9 cellular contexts compared by ENCODE assay signal in the genomic region with DNA sequence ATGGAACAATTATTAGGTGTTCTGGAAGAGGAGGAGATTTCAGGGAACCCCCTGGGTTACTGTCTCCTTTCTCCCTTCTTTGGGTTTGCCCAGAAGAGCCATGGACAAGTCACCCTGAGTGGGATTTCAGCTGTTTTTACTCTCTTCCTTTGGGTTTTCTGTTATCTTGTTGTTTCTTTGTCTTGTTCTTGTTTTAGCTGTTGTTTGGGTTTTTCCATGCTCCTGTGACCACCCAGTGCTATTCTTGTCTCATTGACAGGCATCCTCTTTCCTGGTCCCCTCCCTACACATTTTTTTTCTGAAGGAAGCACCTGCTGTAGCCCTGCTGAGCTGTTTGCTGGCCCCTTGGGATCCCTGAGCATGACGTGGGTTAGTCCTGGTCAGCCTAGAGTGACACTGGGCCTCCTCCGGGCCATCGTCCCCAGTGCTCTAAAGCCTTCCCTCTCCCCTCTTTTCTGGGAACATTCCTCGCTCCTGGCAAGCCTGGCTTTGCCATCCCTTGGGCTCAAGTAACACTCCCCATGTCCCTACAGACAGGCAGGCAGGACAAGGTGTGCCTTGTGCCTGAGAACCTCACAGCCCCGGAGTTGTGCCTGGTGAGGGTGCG. TPM values are rescaled to one million over a fixed set of nuclear protein-coding genes. Genes with fewer than 3 reads are reported as not detected.
A peak's percentile ranks its signal among the peaks of the same experiment; 100 is the strongest.
DNase-seq lines count a peak whose midpoint lies in the region; ATAC-seq and FAIRE-seq lines count a peak whose summit lies in the region.
"Had no signal": no experiment of that assay in that cellular context is flagged by ENCODE, and none has a peak within 500 bp of the region (broad histone marks: within the 10 kb centered on the region; RNA-seq: fewer than 3 reads in every experiment).

No MANE protein-coding gene starts in this region.

- H3K4me1 Mint-ChIP-seq in T-helper 2 cell treated with Interferon-gamma antibody and Interleukin-4, amounts not matched to agents 5 μg/mL and 100 μg/mL, for 36 hours (ENCODE audit: low read depth), result peaks cover 10% of the 10 kb centered on the region

- no peaks in the 10 kb centered on the region for H3K27me3 ChIP-seq in small intestine (ENCODE audit: control insufficient read depth in 2 of 2, insufficient read depth in 2 of 2, low read length in 2 of 2)

- H3K36me3 Mint-ChIP-seq in T-helper 2 cell treated with Interferon-gamma antibody and Interleukin-4, amounts not matched to agents 5 μg/mL and 100 μg/mL, for 36 hours (ENCODE audit: low read depth), result peaks cover 2% of the 10 kb centered on the region

- H3K9me3 Mint-ChIP-seq in T-helper 2 cell treated with Interferon-gamma antibody and Interleukin-4, amounts not matched to agents 5 μg/mL and 100 μg/mL, for 36 hours, result no peaks in the 10 kb centered on the region
- H3K9me3 Mint-ChIP-seq: activated T-cell treated with anti-CD3 and anti-CD28 coated beads, Interleukin-2, amount 50 U/mL, for 4 hours had no signal

- H3K4me1 ChIP-seq in small intestine (ENCODE audit: control insufficient read depth in 2 of 2, insufficient read depth in 1 of 2, low read depth in 1 of 2, low read length in 1 of 2), result no peaks in the 10 kb centered on the region

- H3K27ac ChIP-seq in small intestine (ENCODE audit: low read depth in 1 of 2, low read length in 1 of 2), result no peak overlapping the region

- no peaks in the 10 kb centered on the region for H3K9me3 ChIP-seq in small intestine (ENCODE audit: control insufficient read depth, low read depth)

- DNase-seq in left lobe of liver (ENCODE audit: low spot score), result peak; percentile 24
- DNase-seq in NOMO-1 (lab: John Stamatoyannopoulos, UW; ENCODE audit: unreplicated experiment in 2 of 2), result no peak
- DNase-seq in T-helper 2 cell treated with Interferon-gamma antibody and Interleukin-4, amounts not matched to agents 5 μg/mL and 100 μg/mL, for 36 hours (ENCODE audit: low spot score), result no peak
- DNase-seq in small intestine, result no peak
- DNase-seq in effector CD8-positive, alpha-beta T cell (lab: John Stamatoyannopoulos, UW), result no peak
- DNase-seq: activated T-cell treated with anti-CD3 and anti-CD28 coated beads, Interleukin-2, amount 50 U/mL, for 4 hours had no signal

- no peak overlapping the region for H3K4me3 ChIP-seq in small intestine (ENCODE audit: low read depth in 1 of 2, low read length in 2 of 2)

- no peak for FAIRE-seq in small intestine (lab: Jason Lieb, UNC)

- H3K4me3 Mint-ChIP-seq in T-helper 2 cell treated with Interferon-gamma antibody and Interleukin-4, amounts not matched to agents 5 μg/mL and 100 μg/mL, for 36 hours, result no peak overlapping the region
- H3K4me3 Mint-ChIP-seq: activated T-cell treated with anti-CD3 and anti-CD28 coated beads, Interleukin-2, amount 50 U/mL, for 4 hours had no signal

- H3K27ac Mint-ChIP-seq in T-helper 2 cell treated with Interferon-gamma antibody and Interleukin-4, amounts not matched to agents 5 μg/mL and 100 μg/mL, for 36 hours, result no peak overlapping the region

- H3K36me3 ChIP-seq in small intestine (ENCODE audit: control insufficient read depth in 2 of 2, insufficient read depth in 2 of 2, low read length in 2 of 2), result no peaks in the 10 kb centered on the region

- WGBS in small intestine, 3 donors, result 44 to 72% (median 69%) methylated on average over 6 of the region's 6 CpGs

- ATAC-seq in GM18517 (IDR thresholded peaks at IDR 0.05; ENCODE audit: unreplicated experiment) (peak; percentile 50), GM21576 (IDR thresholded peaks at IDR 0.05; ENCODE audit: unreplicated experiment) (peak; percentile 61), HG03558 (IDR thresholded peaks at IDR 0.05; ENCODE audit: extremely low read depth, unreplicated experiment) (peak; percentile 35), left lobe of liver (no peak)
- ATAC-seq: activated T-cell treated with anti-CD3 and anti-CD28 coated beads, Interleukin-2, amount 50 U/mL, for 4 hours had no signal

- H3K27me3 Mint-ChIP-seq in T-helper 2 cell treated with Interferon-gamma antibody and Interleukin-4, amounts not matched to agents 5 μg/mL and 100 μg/mL, for 36 hours (ENCODE audit: low read depth), result peaks cover 12% of the 10 kb centered on the region

RNA-seq across cellular contexts. Expression of a gene that starts 3.5 kb away (rescaled TPM):
- total RNA-seq in left lobe of liver, result not detected
- polyA plus RNA-seq in small intestine, result under 1 TPM in 1 of 3 donors, not detected in 2; 0.09 TPM
